ENCODE assay signal across 9 cellular contexts in genomic region chr4:37827802-37828321, GRCh38. TPM values are rescaled to one million over a fixed set of nuclear protein-coding genes. Genes with fewer than 3 reads are reported as not detected.
A peak's percentile ranks its signal among the peaks of the same experiment; 100 is the strongest.
DNase-seq lines count a peak whose midpoint lies in the region; ATAC-seq and TF ChIP-seq lines count a peak whose summit lies in the region.
"Had no signal": no experiment of that assay in that cellular context is flagged by ENCODE, and none has a peak within 500 bp of the region (broad histone marks: within the 10 kb centered on the region; RNA-seq: fewer than 3 reads in every experiment).

No MANE protein-coding gene starts in this region.

- ATAC-seq in activated B cell treated with CpG ODN at 0.5 μM for 24 hours (ENCODE audit: low read depth) (no peak), GM19395 (IDR thresholded peaks at IDR 0.05; ENCODE audit: unreplicated experiment) (no peak), GM18873 (IDR thresholded peaks at IDR 0.05; ENCODE audit: low FRiP score, unreplicated experiment) (no peak)

- peaks cover 0 to 18% of the 10 kb centered on the region in 2 experiments; a peak in 1 of 3 replicates for H3K36me3 ChIP-seq in HEK293 (ENCODE audit: control insufficient read depth in 2 of 2, insufficient read depth in 1 of 2, low read length in 2 of 2)
- peaks cover 0 to 14% (median 4%) of the 10 kb centered on the region in 3 donors for H3K36me3 ChIP-seq in skeletal muscle tissue (ENCODE audit: control insufficient read depth in 3 of 3, insufficient read depth in 3 of 3, low read length in 3 of 3)

- CTCF ChIA-PET in HEK293 (lab: Yijun Ruan, JAX) (interaction anchor here (0.6 to 1.0 kb wide), 3 partner anchors 10 to 27 kb away, joined by 3 to 4 read pairs (median 4); no protein-coding TSS in a partner anchor), activated B cell treated with CpG ODN at 0.5 μM for 24 hours (lab: Charles Lee) (interaction anchor here (3.1 kb wide), 1 partner anchor 150 kb away, joined by 8 read pairs; no protein-coding TSS in a partner anchor)

- H3K4me3 Mint-ChIP-seq in activated B cell treated with CpG ODN at 0.5 μM for 24 hours, result peak overlapping the region; percentile 100

- H3K27ac ChIP-seq in HEK293 (ENCODE audit: extremely low read depth, low read depth, low read length) (no peak overlapping the region), skeletal muscle tissue (ENCODE audit: low read depth, low read length) (no peak overlapping the region)

- intact Hi-C loops in activated B cell treated with CpG ODN at 0.5 μM for 24 hours (cut with micrococcal nuclease), result loop anchor here (5.0 to 10.0 kb wide), 2 partner anchors 837 to 1354 kb away; partner anchors contain the start of genes KLF3 and WDR19

- DNase-seq in activated B cell treated with CpG ODN at 0.5 μM for 24 hours, result no peak
- no peak for DNase-seq in foreskin fibroblast
- DNase-seq in NCI-H1417 treated with DMSO at 0.1 percent for 48 hours (lab: John Stamatoyannopoulos, UW), result no peak
- DNase-seq in amygdala (lab: John Stamatoyannopoulos, UW), result no peak

- no peaks in the 10 kb centered on the region for H3K27me3 ChIP-seq in skeletal muscle tissue (ENCODE audit: control insufficient read depth in 3 of 3, insufficient read depth in 3 of 3, low read length in 3 of 3)
- H3K27me3 ChIP-seq: upper lobe of left lung had no signal

- H3K4me3 ChIP-seq in HEK293 (ENCODE audit: low read depth, low read length), result peak overlapping the region; percentile 85
- peak overlapping the region; percentile 73 to 93 for H3K4me3 ChIP-seq in foreskin fibroblast (ENCODE audit: low read depth in 1 of 2, low read length in 2 of 2)
- peak overlapping the region in 2 of 3 donors; percentile 81 to 87 for H3K4me3 ChIP-seq in skeletal muscle tissue (ENCODE audit: low read length in 3 of 3)

- peaks cover 40% of the 10 kb centered on the region for H3K36me3 Mint-ChIP-seq in activated B cell treated with CpG ODN at 0.5 μM for 24 hours (ENCODE audit: low read depth)

- no peaks in the 10 kb centered on the region for H3K9me3 Mint-ChIP-seq in activated B cell treated with CpG ODN at 0.5 μM for 24 hours

- peaks cover 32% of the 10 kb centered on the region for H3K4me1 Mint-ChIP-seq in activated B cell treated with CpG ODN at 0.5 μM for 24 hours

- no peak overlapping the region for H3K27ac Mint-ChIP-seq in activated B cell treated with CpG ODN at 0.5 μM for 24 hours

- H3K4me1 ChIP-seq in HEK293 (ENCODE audit: control insufficient read depth, insufficient read depth, low read length) (0 out of 2 replicates have a peak, but pooled peaks cover 7% of the 10 kb centered on the region), skeletal muscle tissue (ENCODE audit: control insufficient read depth in 3 of 3, insufficient read depth in 3 of 3, low read length in 3 of 3) (peaks cover 8 to 13% (median 10%) of the 10 kb centered on the region in 3 donors)

- no peak for TF ChIP-seq CTCF in HEK293 (tag by site-specific recombination; IDR thresholded peaks at IDR 0.05)
- TF ChIP-seq CTCF in activated B cell treated with CpG ODN at 0.5 μM for 24 hours (IDR thresholded peaks at IDR 0.05), result no peak
- no peak for TF ChIP-seq CTCF in foreskin fibroblast (IDR thresholded peaks at IDR 0.05; ENCODE audit: low read depth, low read length)

- H3K27me3 Mint-ChIP-seq in activated B cell treated with CpG ODN at 0.5 μM for 24 hours, result no peaks in the 10 kb centered on the region

- POLR2A ChIA-PET in HEK293 (lab: Yijun Ruan, JAX), result interaction anchor here (0.9 to 1.6 kb wide), 2 partner anchors 8 to 208 kb away, joined by 3 read pairs; no protein-coding TSS in a partner anchor
- POLR2A ChIA-PET in activated B cell treated with CpG ODN at 0.5 μM for 24 hours (lab: Charles Lee), result interaction anchor here (0.6 kb wide), 1 partner anchor 965 kb away, joined by 3 read pairs; no protein-coding TSS in a partner anchor

- no peak overlapping the region for H3K9ac ChIP-seq in skeletal muscle tissue (ENCODE audit: low read depth in 1 of 3, low read length in 3 of 3)

- H3K9me3 ChIP-seq in HEK293 (ENCODE audit: control insufficient read depth, insufficient read depth, low read depth, low read length), result no peaks in the 10 kb centered on the region
- no peaks in the 10 kb centered on the region for H3K9me3 ChIP-seq in skeletal muscle tissue (ENCODE audit: control insufficient read depth in 3 of 3, low read length in 3 of 3)
- H3K9me3 ChIP-seq: upper lobe of left lung had no signal

TF ChIP-seq in HEK293, 187 proteins besides CTCF, POLR2A, EP300 and RAD21:
- TF ChIP-seq ZNF37A (tag by site-specific recombination; IDR thresholded peaks at IDR 0.05), result no peak
- no peak for TF ChIP-seq ZNF174 (tag by site-specific recombination; IDR thresholded peaks at IDR 0.05)
- TF ChIP-seq ZNF391 (tag by site-specific recombination; IDR thresholded peaks at IDR 0.05; ENCODE audit: borderline replicate concordance, low read depth), result no peak
- TF ChIP-seq AEBP2 (tag by site-specific recombination; IDR thresholded peaks at IDR 0.05; ENCODE audit: borderline replicate concordance), result no peak
- TF ChIP-seq ZFP3 (tag by site-specific recombination; IDR thresholded peaks at IDR 0.05; ENCODE audit: low read depth), result no peak
- no peak for TF ChIP-seq BCL11A (tag by site-specific recombination; IDR thresholded peaks at IDR 0.05; ENCODE audit: low read depth)
- no peak for TF ChIP-seq ZNF837 (tag by site-specific recombination; IDR thresholded peaks at IDR 0.05)

RNA-seq across cellular contexts. Expression of gene PGM2, which starts 1.4 kb away (rescaled TPM):
- total RNA-seq in activated B cell treated with CpG ODN at 0.5 μM for 24 hours, result 26.4 and 29.6 TPM in 2 replicates
- 5.7 TPM for total RNA-seq in skeletal muscle tissue
